Comparison of ENCODE assay signal across 8 cellular contexts in the genomic region with DNA sequence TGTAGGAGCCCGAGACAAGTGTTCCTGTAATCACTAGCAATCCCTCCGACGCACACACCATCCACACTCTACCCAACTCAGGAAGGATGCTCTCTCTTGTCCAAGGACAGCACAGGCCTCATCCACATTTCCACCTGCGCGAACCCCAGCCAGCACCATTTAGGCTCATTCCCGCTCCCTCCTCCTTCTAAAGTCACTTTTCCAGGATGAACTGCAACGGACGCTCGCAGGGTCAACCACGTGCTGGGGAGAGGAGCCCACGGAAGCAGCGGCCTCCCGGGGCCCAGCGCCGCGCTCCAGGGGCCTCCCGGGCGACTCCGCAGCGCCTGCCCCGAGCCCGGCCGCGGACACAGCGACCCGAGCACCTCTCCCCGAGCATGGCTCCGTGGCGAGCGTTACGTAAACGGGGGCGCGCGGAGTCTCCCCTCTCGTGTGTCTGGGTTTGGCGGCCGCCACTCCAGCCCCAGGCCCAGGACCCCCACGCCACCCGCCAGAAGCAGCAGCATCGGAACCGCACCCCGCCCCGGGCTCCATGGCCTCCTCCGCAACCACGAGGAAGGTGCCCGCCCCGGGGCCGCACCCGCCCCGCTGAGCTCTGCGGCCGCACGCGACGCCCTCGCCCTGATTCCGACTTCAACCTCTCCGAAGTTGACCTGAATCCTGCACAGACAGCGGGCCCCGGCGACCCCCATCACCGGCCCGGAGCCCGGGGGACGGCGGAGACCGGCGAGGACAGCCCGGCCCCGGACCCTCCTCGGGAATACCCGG. TPM values are rescaled to one million over a fixed set of nuclear protein-coding genes. Genes with fewer than 3 reads are reported as not detected.
DNase-seq lines count a peak whose midpoint lies in the region; TF ChIP-seq lines count a peak whose summit lies in the region.

No MANE protein-coding gene starts in this region.

- H3K36me3 Mint-ChIP-seq in endodermal cell (ENCODE audit: low read depth), result peaks cover 31% of the 10 kb centered on the region

- H3K4me1 ChIP-seq in MM.1S (ENCODE audit: low read length) (peaks cover 17% of the 10 kb centered on the region), endodermal cell (ENCODE audit: control insufficient read depth, insufficient read depth, low read length) (no peaks in the 10 kb centered on the region), subcutaneous abdominal adipose tissue (ENCODE audit: control insufficient read depth in 5 of 5, insufficient read depth in 5 of 5, low read length in 5 of 5) (peaks cover 4 to 27% (median 25%) of the 10 kb centered on the region in 5 donors)

- no peak overlapping the region for H2AFZ ChIP-seq in MM.1S (ENCODE audit: low read length)

- peaks cover 20% of the 10 kb centered on the region for H3K4me1 Mint-ChIP-seq in endodermal cell

- peak overlapping the region; percentile 91 for H3K4me3 ChIP-seq in H7 (ENCODE audit: insufficient read depth, low read depth, low read length)
- peak overlapping the region; percentile 78 for H3K4me3 ChIP-seq in MM.1S (ENCODE audit: low read length)
- H3K4me3 ChIP-seq in endodermal cell (ENCODE audit: low read length), result peak overlapping the region; percentile 83
- peak overlapping the region; percentile 76 to 97 (median 84) for H3K4me3 ChIP-seq in subcutaneous abdominal adipose tissue (ENCODE audit: low read depth in 1 of 5, low read length in 5 of 5)

- H3K79me2 ChIP-seq in MM.1S (ENCODE audit: low read length), result peaks cover 56% of the 10 kb centered on the region

- 0 to 1% methylated on average over 16 to 73 of the region's 73 CpGs for WGBS in endodermal cell (ENCODE audit: insufficient coverage in 1 of 2, insufficient read length in 1 of 2), 2 experiments

- no peaks in the 10 kb centered on the region for H3K9me3 ChIP-seq in MM.1S (replicated peaks; ENCODE audit: insufficient read depth, low read length)
- H3K9me3 ChIP-seq in endodermal cell (ENCODE audit: control insufficient read depth, low read length), result no peaks in the 10 kb centered on the region
- no peaks in the 10 kb centered on the region for H3K9me3 ChIP-seq in subcutaneous abdominal adipose tissue (ENCODE audit: control insufficient read depth in 5 of 5, low read length in 5 of 5)

- DNase-seq in GM10266 (ENCODE audit: extremely low spot score) (peak; percentile 63), H7 (peak; percentile 77), MM.1S (peak; percentile 51), endodermal cell (peak; percentile 67), mucosa of gallbladder (ENCODE audit: low spot score) (peak; percentile 29), cerebellar nuclear complex (lab: John Stamatoyannopoulos, UW) (no peak)
- peak; percentile 69 for DNase-seq in activated CD8-positive, alpha-beta memory T cell treated with anti-CD3 and anti-CD28 coated beads for 24 hours

- H3K36me3 ChIP-seq in H7 (replicated peaks; ENCODE audit: control insufficient read depth, insufficient read depth, low read length), result peaks cover 24% of the 10 kb centered on the region
- H3K36me3 ChIP-seq in MM.1S (replicated peaks; ENCODE audit: insufficient read depth, low read length), result peaks cover 13% of the 10 kb centered on the region; the same call in 1 of the 2 replicates
- peaks cover 30% of the 10 kb centered on the region for H3K36me3 ChIP-seq in endodermal cell (ENCODE audit: control insufficient read depth, insufficient read depth, low read length)
- H3K36me3 ChIP-seq in subcutaneous abdominal adipose tissue (ENCODE audit: control insufficient read depth in 5 of 5, insufficient read depth in 5 of 5, low read length in 5 of 5), result peaks cover 0 to 31% (median 29%) of the 10 kb centered on the region in 5 donors

- H3K27ac ChIP-seq in MM.1S (ENCODE audit: low read length) (peak overlapping the region; percentile 92), endodermal cell (ENCODE audit: low read depth, low read length) (peak overlapping the region; percentile 88), subcutaneous abdominal adipose tissue (ENCODE audit: low read depth, low read length) (peak overlapping the region; percentile 96)

- H4K20me1 ChIP-seq in MM.1S (ENCODE audit: insufficient read depth, low read length), result 0 out of 2 replicates have a peak, but pooled peaks cover 6% of the 10 kb centered on the region

- H3K9me3 Mint-ChIP-seq in endodermal cell, result no peaks in the 10 kb centered on the region

- H3F3A ChIP-seq in MM.1S (ENCODE audit: insufficient read depth, low read length), result peaks cover 9% of the 10 kb centered on the region; the same call in 1 of the 2 replicates

- peak overlapping the region; percentile 68 for H3K4me3 Mint-ChIP-seq in endodermal cell

- no peaks in the 10 kb centered on the region for H3K27me3 Mint-ChIP-seq in endodermal cell (ENCODE audit: insufficient read depth)

- no peaks in the 10 kb centered on the region for H3K9me2 ChIP-seq in MM.1S (replicated peaks; ENCODE audit: insufficient read depth, low read length)

- peak overlapping the region; percentile 91 for H3K4me2 ChIP-seq in MM.1S (ENCODE audit: low read depth, low read length)

- H3K9ac ChIP-seq in MM.1S (ENCODE audit: low read length) (peak overlapping the region; percentile 98), endodermal cell (ENCODE audit: extremely low read depth, low read length, poor library complexity, severe bottlenecking) (peak overlapping the region; percentile 83), subcutaneous abdominal adipose tissue (ENCODE audit: low read length in 5 of 5) (peak overlapping the region; percentile 12 to 90 (median 87))

- peak overlapping the region; percentile 90 for H3K27ac Mint-ChIP-seq in endodermal cell

- TF ChIP-seq CTCF in GM10266 (IDR thresholded peaks at IDR 0.05; ENCODE audit: control insufficient read depth, insufficient read depth, low read depth, missing control alignments) (no peak), MM.1S (IDR thresholded peaks at IDR 0.05; ENCODE audit: low read length) (no peak), endodermal cell (conservative IDR thresholded peaks at IDR 0.05) (no peak)

- H3K27me3 ChIP-seq in H7 (ENCODE audit: control insufficient read depth, insufficient read depth, low read length), result no peaks in the 10 kb centered on the region
- no peaks in the 10 kb centered on the region for H3K27me3 ChIP-seq in MM.1S (replicated peaks; ENCODE audit: insufficient read depth, low read length)
- no peaks in the 10 kb centered on the region for H3K27me3 ChIP-seq in endodermal cell (ENCODE audit: control insufficient read depth, insufficient read depth, low read length, poor library complexity, severe bottlenecking)
- no peaks in the 10 kb centered on the region for H3K27me3 ChIP-seq in subcutaneous abdominal adipose tissue (ENCODE audit: control insufficient read depth in 5 of 5, insufficient read depth in 4 of 5, low read length in 5 of 5)

RNA-seq across cellular contexts. Expression of gene USP36, which starts 0.7 kb away (rescaled TPM):
- 24.6 and 32.8 TPM in 2 replicates for total RNA-seq in H7 (2014; rRNA removed; shearing (Covaris generic))
- total RNA-seq in endodermal cell, result 10 to 100 TPM; 57.1 to 62.5 TPM
- polyA plus RNA-seq in endodermal cell (2013, experiment 1 of 2), result 22.4 TPM
- polyA plus RNA-seq in endodermal cell (2013, experiment 2 of 2), result 26.5 TPM
- 41.8 TPM for total RNA-seq in mucosa of gallbladder

RNA-seq across cellular contexts. Expression of gene CYTH1, which starts 57.9 kb away (rescaled TPM):
- 10.3 and 11.3 TPM in 2 replicates for total RNA-seq in H7 (2014; rRNA removed; shearing (Covaris generic))
- total RNA-seq in endodermal cell (10 to 100 TPM; 23.1 to 27.4 TPM), mucosa of gallbladder (51.1 TPM)
- 20.3 TPM for polyA plus RNA-seq in endodermal cell (2013, experiment 1 of 2)
- 17.8 TPM for polyA plus RNA-seq in endodermal cell (2013, experiment 2 of 2)

Comparison
In these comparisons a context has a peak if more than half of its experiments do, and no peak if none do; other contexts are left out.
1. DNase-seq: peak in GM10266 (single experiment), H7 (single experiment), MM.1S (single experiment), activated CD8-positive, alpha-beta memory T cell treated with anti-CD3 and anti-CD28 coated beads for 24 hours (single experiment), endodermal cell (single experiment) and mucosa of gallbladder (single experiment); none in cerebellar nuclear complex (0 of 2).
2. Peak in every context shown above with its lines, with median percentiles within 50 percentile points of each other: H3K4me3 ChIP-seq, H3K27ac ChIP-seq and H3K9ac ChIP-seq.